ENCODE assay signal across 24 cellular contexts in the genomic region with DNA sequence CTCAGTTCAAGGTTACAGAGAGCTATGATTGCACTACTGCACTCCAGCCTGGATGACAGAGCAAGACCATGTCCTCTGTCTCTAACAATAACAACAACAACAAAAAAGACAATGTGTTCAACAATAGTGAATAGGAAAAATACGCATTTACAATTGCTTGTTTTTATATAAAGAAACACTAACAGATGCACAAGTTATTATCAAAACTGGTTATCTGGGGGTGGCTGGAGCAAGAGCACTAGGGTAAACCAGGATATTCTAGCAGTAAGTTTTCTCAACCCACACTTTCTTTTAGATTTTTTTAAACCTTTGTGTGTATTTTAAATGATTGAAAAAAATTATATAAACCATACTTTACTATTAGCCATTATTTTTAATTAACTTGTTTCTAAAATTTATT.
"Had no signal": no experiment of that assay in that cellular context is flagged by ENCODE, and none has a peak within 500 bp of the region (broad histone marks: within the 10 kb centered on the region; RNA-seq: fewer than 3 reads in every experiment).

No MANE protein-coding gene starts in this region.

- H3K4me1 ChIP-seq: neural progenitor cell, pancreas, prostate gland, right lobe of liver, sigmoid colon, stomach, thyroid gland, tibial nerve, upper lobe of left lung, vagina had no signal

- H3K4me2 ChIP-seq: neural progenitor cell had no signal

- H3K36me3 ChIP-seq: neural progenitor cell, pancreas, prostate gland, right lobe of liver, sigmoid colon, stomach, thoracic aorta, thyroid gland, upper lobe of left lung, vagina had no signal

- H3K9me3 ChIP-seq: pancreas, prostate gland, thyroid gland had no signal

- H3K27me3 ChIP-seq: neural progenitor cell, pancreas, right lobe of liver, sigmoid colon, stomach, thyroid gland, tibial nerve, upper lobe of left lung, vagina had no signal

- H3K9ac ChIP-seq: neural progenitor cell had no signal

- DNase-seq: naive thymus-derived CD4-positive, alpha-beta T cell; natural killer cell; nucleus accumbens; pancreas; right cardiac atrium; right lobe of liver; sigmoid colon; small intestine; stimulated activated CD4-positive, alpha-beta T cell treated with anti-CD3 and anti-CD28 coated beads, Interleukin-15, amount 100 ng/mL, for 24 hours; stimulated activated CD4-positive, alpha-beta T cell treated with anti-CD3 and anti-CD28 coated beads, Interleukin-2, amount 100 ng/mL, for 24 hours; stimulated activated CD4-positive, alpha-beta T cell treated with anti-CD3 and anti-CD28 coated beads, Interleukin-2, amount 100 ng/mL, for 48 hours; stimulated activated CD4-positive, alpha-beta T cell treated with anti-CD3 and anti-CD28 coated beads, Interleukin-4, amount 100 ng/mL, for 24 hours; stimulated activated naive B cell treated with anti-CD40 and anti-IgM and Interleukin-4, amounts not matched to agents 10 μg/mL and 1 μg/mL and 100 μg/mL, for 72 hours; stimulated activated naive CD4-positive, alpha-beta T cell treated with Interleukin-2 at 50 U/mL for 16 hours; stomach; thyroid gland; trophoblast cell; upper lobe of left lung had no signal

- FAIRE-seq: pancreas, small intestine, urothelium cell line had no signal

- H3K27ac ChIP-seq: neural progenitor cell, pancreas, prostate gland, right lobe of liver, sigmoid colon, stomach, thoracic aorta, thyroid gland, tibial nerve, upper lobe of left lung, vagina had no signal

- H3K4me3 ChIP-seq: neural progenitor cell, pancreas, prostate gland, right lobe of liver, sigmoid colon, stomach, thoracic aorta, thyroid gland, tibial nerve, upper lobe of left lung, vagina had no signal
